ENCODE assay signal across 27 cellular contexts in genomic region chr18:69649678-69650077, GRCh38.
"Had no signal": no experiment of that assay in that cellular context is flagged by ENCODE, and none has a peak within 500 bp of the region (broad histone marks: within the 10 kb centered on the region; RNA-seq: fewer than 3 reads in every experiment).

No MANE protein-coding gene starts in this region.

- FAIRE-seq: urothelium cell line had no signal

- H3K27ac ChIP-seq: stomach, suprapubic skin, testis, thoracic aorta, thyroid gland, tibial artery, tibial nerve, transverse colon, upper lobe of left lung, upper lobe of right lung, uterus, vagina had no signal

- H3K4me3 ChIP-seq: stomach, suprapubic skin, testis, thoracic aorta, thyroid gland, tibial artery, tibial nerve, transverse colon, upper lobe of left lung, upper lobe of right lung, uterus, vagina had no signal

- ATAC-seq: stimulated activated effector memory CD8-positive, alpha-beta T cell treated with anti-CD3 and anti-CD28 coated beads, Interleukin-12 subunit alpha, Interleukin-12 subunit beta, amount 100 ng/mL, for 72 hours; stimulated activated memory B cell treated with anti-CD40 and anti-IgM and Interleukin-4, amounts not matched to agents 10 μg/mL and 1 μg/mL and 100 μg/mL, for 72 hours; stimulated activated naive B cell treated with anti-CD40 and anti-IgM and Interleukin-4, amounts not matched to agents 10 μg/mL and 1 μg/mL and 100 μg/mL, for 72 hours; stimulated activated naive CD8-positive, alpha-beta T cell treated with anti-CD3 and anti-CD28 coated beads, Interleukin-15, amount 100 ng/mL, for 72 hours; stimulated activated naive CD8-positive, alpha-beta T cell treated with anti-CD3 and anti-CD28 coated beads, Interleukin-15, Interleukin-2, amounts not matched to agents 100 U/mL and 50 U/mL, for 24 hours; upper lobe of right lung had no signal

- H3K9me3 ChIP-seq: stomach, suprapubic skin, testis, thoracic aorta, thyroid gland, tibial artery, tibial nerve, transverse colon, upper lobe of left lung, upper lobe of right lung, uterus, vagina had no signal

- DNase-seq: stimulated activated CD4-positive, alpha-beta T cell treated with anti-CD3 and anti-CD28 coated beads, Interleukin-2, amount 100 ng/mL, for 48 hours; stimulated activated CD4-positive, alpha-beta T cell treated with anti-CD3 and anti-CD28 coated beads, Interleukin-4, amount 100 ng/mL, for 1 hour; stimulated activated CD4-positive, alpha-beta T cell treated with anti-CD3 and anti-CD28 coated beads, Interleukin-4, amount 100 ng/mL, for 24 hours; stimulated activated CD4-positive, alpha-beta T cell treated with anti-CD3 and anti-CD28 coated beads, Interleukin-4, amount 100 ng/mL, for 4 hours; stimulated activated CD8-positive, alpha-beta memory T cell treated with anti-CD3 and anti-CD28 coated beads, Interleukin-4, amount 100 ng/mL, for 48 hours; stimulated activated naive B cell treated with anti-CD40 and anti-IgM and Interleukin-4, amounts not matched to agents 10 μg/mL and 1 μg/mL and 100 μg/mL, for 72 hours; stimulated activated naive CD4-positive, alpha-beta T cell; stimulated activated naive CD4-positive, alpha-beta T cell treated with Interleukin-2 at 50 U/mL for 16 hours; stimulated activated naive CD8-positive, alpha-beta T cell treated with anti-CD3 and anti-CD28 coated beads, Interleukin-15, amount 100 ng/mL, for 72 hours; stimulated activated naive CD8-positive, alpha-beta T cell treated with anti-CD3 and anti-CD28 coated beads, Interleukin-15, Interleukin-2, amounts not matched to agents 100 U/mL and 50 U/mL, for 24 hours; stomach; substantia nigra; testis; thyroid gland; tibial artery; transverse colon; trophoblast cell; upper lobe of left lung; upper lobe of right lung; uterus had no signal

- H3K36me3 ChIP-seq: stomach, suprapubic skin, thoracic aorta, thyroid gland, tibial artery, tibial nerve, transverse colon, upper lobe of left lung, upper lobe of right lung, uterus, vagina had no signal

- H3K4me1 ChIP-seq: stomach, suprapubic skin, testis, tibial artery, tibial nerve, transverse colon, upper lobe of left lung, upper lobe of right lung, uterus, vagina had no signal

- H3K27me3 ChIP-seq: stomach, suprapubic skin, testis, thyroid gland, tibial artery, tibial nerve, transverse colon, upper lobe of left lung, upper lobe of right lung, uterus, vagina had no signal
